In genomic region chr18:864872-865273, GRCh38 we compare ENCODE assay signal across 2 cellular contexts.
TF ChIP-seq lines count a peak whose summit lies in the region.

No MANE protein-coding gene starts in this region.

TF ChIP-seq in GM23338, 12 proteins besides CTCF, POLR2A, EP300 and RAD21 (continued from another document):
- TF ChIP-seq ZNF462 (CRISPR knock-in tag; IDR thresholded peaks at IDR 0.05) (no peak), STAT1 (IDR thresholded peaks at IDR 0.05; ENCODE audit: unreplicated experiment) (no peak), EZH2 (IDR thresholded peaks at IDR 0.05; ENCODE audit: low read depth, unreplicated experiment) (no peak), CREB1 (CRISPR knock-in tag; IDR thresholded peaks at IDR 0.05; ENCODE audit: low read depth) (no peak), REST (IDR thresholded peaks at IDR 0.05; ENCODE audit: unreplicated experiment) (no peak)

TF ChIP-seq in SK-N-SH treated with all-trans-retinoic acid at 6 μM for 48 hours, 23 proteins besides CTCF, POLR2A, EP300 and RAD21 (continued from another document):
- TF ChIP-seq TSHZ2 (CRISPR knock-in tag; IDR thresholded peaks at IDR 0.05) (no peak), ZNF70 (CRISPR knock-in tag; IDR thresholded peaks at IDR 0.05) (no peak), BACH2 (CRISPR knock-in tag; IDR thresholded peaks at IDR 0.05; ENCODE audit: borderline replicate concordance) (no peak)
